8 cellular contexts compared by ENCODE assay signal in the genomic region with DNA sequence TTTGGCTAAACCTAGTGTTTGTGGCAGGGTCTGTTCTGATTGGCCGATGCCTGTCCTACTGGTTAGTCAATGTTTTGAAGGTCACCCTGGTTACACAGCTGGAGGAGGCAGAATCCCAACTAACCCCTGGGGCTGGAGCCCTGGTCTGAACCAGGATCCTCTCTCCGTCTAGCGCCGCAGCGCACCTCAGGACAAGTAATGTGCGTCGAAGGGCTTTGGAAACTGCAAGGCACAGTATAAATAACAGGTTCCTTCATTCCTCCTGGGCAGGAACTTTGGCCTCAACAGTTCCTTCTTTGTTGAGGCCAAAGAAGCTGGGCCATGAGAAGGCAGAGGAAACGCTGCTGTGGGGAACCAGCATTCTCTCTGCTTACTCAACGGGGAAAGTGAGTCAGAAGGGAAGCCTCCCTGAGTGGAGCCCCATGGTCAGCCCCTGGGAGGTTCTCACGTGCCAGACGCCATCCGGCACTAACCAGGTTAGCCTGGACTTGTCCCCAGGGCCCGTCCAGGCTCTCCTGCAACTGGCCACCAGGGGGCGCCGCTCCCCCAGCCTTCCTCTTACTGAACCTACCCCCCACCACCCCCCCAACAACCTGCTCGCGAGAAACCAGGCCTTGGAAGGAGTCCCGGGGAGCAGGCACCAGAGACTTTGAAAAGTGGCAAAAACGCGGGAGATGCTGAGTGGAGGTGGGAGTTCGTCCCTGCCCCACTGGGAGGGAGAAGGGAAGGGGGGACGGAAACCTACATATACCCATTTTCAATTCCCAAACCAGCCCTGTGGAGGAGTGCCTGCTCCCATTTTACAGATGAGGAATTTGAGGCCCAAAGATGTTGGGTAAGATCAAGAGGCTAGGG. TPM values are rescaled to one million over a fixed set of nuclear protein-coding genes. Genes with fewer than 3 reads are reported as not detected.
DNase-seq lines count a peak whose midpoint lies in the region; ATAC-seq, FAIRE-seq and TF ChIP-seq lines count a peak whose summit lies in the region.

No MANE protein-coding gene starts in this region.

- peak overlapping the region; percentile 56 for H2BK120ac ChIP-seq in H1 (replicated peaks; ENCODE audit: low read depth, low read length)

- H3K14ac ChIP-seq in H1 (ENCODE audit: insufficient read length) = peak overlapping the region; percentile 6

- H3K4me1 Mint-ChIP-seq in CD4-positive, CD25-positive, alpha-beta regulatory T cell = peaks cover 0 to 37% (median 12%) of the 10 kb centered on the region in 4 donors
- H3K4me1 Mint-ChIP-seq in activated CD8-positive, alpha-beta memory T cell treated with anti-CD3 and anti-CD28 coated beads, Interleukin-2, amount 10 ng/mL, durations not matched to agents 7 days and 5 days = peaks cover 32% of the 10 kb centered on the region

- peak overlapping the region; percentile 61 for H4K5ac ChIP-seq in H1 (ENCODE audit: insufficient read length, low read depth, low read length)

- no peaks in the 10 kb centered on the region for H3K79me2 ChIP-seq in H1 (ENCODE audit: control insufficient read depth in 1 of 2, insufficient read depth in 2 of 2, low read length in 2 of 2)

- no peak overlapping the region for H2AFZ ChIP-seq in H1 (ENCODE audit: low read length)

- H3K27ac ChIP-seq in CD4-positive, CD25-positive, alpha-beta regulatory T cell (ENCODE audit: insufficient read depth, low read length, poor library complexity, severe bottlenecking) = no peak overlapping the region
- H3K27ac ChIP-seq in H1 (ENCODE audit: low read depth, low read length) = peak overlapping the region; percentile 89

- no peaks in the 10 kb centered on the region for H3K9me3 ChIP-seq in CD4-positive, CD25-positive, alpha-beta regulatory T cell (ENCODE audit: control insufficient read depth in 2 of 2, low read length in 2 of 2)
- no peaks in the 10 kb centered on the region for H3K9me3 ChIP-seq in H1 (ENCODE audit: insufficient read depth in 2 of 2, low read depth in 1 of 2, low read length in 1 of 2)

- H3K36me3 ChIP-seq in CD4-positive, CD25-positive, alpha-beta regulatory T cell (ENCODE audit: control insufficient read depth, insufficient read depth, low read length) = no peaks in the 10 kb centered on the region
- no peaks in the 10 kb centered on the region for H3K36me3 ChIP-seq in H1 (ENCODE audit: control insufficient read depth in 2 of 4, insufficient read depth in 4 of 4, low read length in 3 of 4)

- no peak for FAIRE-seq in H1 (lab: Jason Lieb, UNC)

- 0 out of 3 replicates have a peak, but pooled peaks of 1 of the 2 experiments have one; percentile 77 for TF ChIP-seq EP300 in H1 (IDR thresholded peaks at IDR 0.05; ENCODE audit: borderline replicate concordance in 1 of 2, low read depth in 2 of 2, low read length in 2 of 2)

- peak overlapping the region; percentile 89 to 96; a peak in 3 of 4 replicates for H3K4me2 ChIP-seq in H1 (ENCODE audit: insufficient read depth in 1 of 2, low read depth in 2 of 2, low read length in 2 of 2)

- no peaks in the 10 kb centered on the region for H3K36me3 Mint-ChIP-seq in CD4-positive, CD25-positive, alpha-beta regulatory T cell
- no peaks in the 10 kb centered on the region for H3K36me3 Mint-ChIP-seq in activated CD8-positive, alpha-beta memory T cell treated with anti-CD3 and anti-CD28 coated beads, Interleukin-2, amount 10 ng/mL, durations not matched to agents 7 days and 5 days

- POLR2A ChIA-PET in H1 (lab: Charles Lee; ENCODE audit: partially characterized antibody) = interaction anchor here (0.8 to 16.4 kb wide), 21 partner anchors 8 to 202 kb away, joined by 3 to 223 read pairs (median 15); a partner anchor contains a TSS

- peak overlapping the region; percentile 66 for H3K18ac ChIP-seq in H1 (ENCODE audit: extremely low read depth, low read length)

- H2AK5ac ChIP-seq in H1 (ENCODE audit: low read depth, low read length) = peak overlapping the region; percentile 54; the same call in 1 of the 2 replicates

- H3K27me3 Mint-ChIP-seq in CD4-positive, CD25-positive, alpha-beta regulatory T cell = no peaks in the 10 kb centered on the region
- H3K27me3 Mint-ChIP-seq in activated CD8-positive, alpha-beta memory T cell treated with anti-CD3 and anti-CD28 coated beads, Interleukin-2, amount 10 ng/mL, durations not matched to agents 7 days and 5 days = no peaks in the 10 kb centered on the region

- peak overlapping the region; percentile 84 to 88 (median 87) for H3K4me3 Mint-ChIP-seq in CD4-positive, CD25-positive, alpha-beta regulatory T cell
- H3K4me3 Mint-ChIP-seq in activated CD8-positive, alpha-beta memory T cell treated with anti-CD3 and anti-CD28 coated beads, Interleukin-2, amount 10 ng/mL, durations not matched to agents 7 days and 5 days = peak overlapping the region; percentile 50

- H2BK15ac ChIP-seq in H1 (ENCODE audit: low read length) = no peak overlapping the region

- 0 out of 2 replicates have a peak overlapping the region, but pooled peaks have one; percentile 80 for H2BK20ac ChIP-seq in H1 (ENCODE audit: low read length)

- peak; percentile 77 to 93 (median 81) for DNase-seq in CD4-positive, CD25-positive, alpha-beta regulatory T cell
- DNase-seq in HK-2 (ENCODE audit: unreplicated experiment) (peak; percentile 97), NOMO-1 (lab: John Stamatoyannopoulos, UW; ENCODE audit: unreplicated experiment in 2 of 2) (peak; percentile 88 to 92), H1 (ENCODE audit: low read depth in 1 of 2, low spot score in 2 of 2) (peak in 1 of 2 experiments; percentile 95), midbrain (lab: John Stamatoyannopoulos, UW) (peak; percentile 91)
- peak; percentile 97 for DNase-seq in activated CD8-positive, alpha-beta memory T cell treated with anti-CD3 and anti-CD28 coated beads, Interleukin-2, amount 10 ng/mL, durations not matched to agents 7 days and 5 days
- peak; percentile 92 to 95 for DNase-seq in stimulated activated CD8-positive, alpha-beta memory T cell treated with anti-CD3 and anti-CD28 coated beads, Interleukin-15, amount 100 ng/mL, for 48 hours (ENCODE audit: low read depth in 2 of 2)

- no peaks in the 10 kb centered on the region for H3K9me3 Mint-ChIP-seq in CD4-positive, CD25-positive, alpha-beta regulatory T cell
- no peaks in the 10 kb centered on the region for H3K9me3 Mint-ChIP-seq in activated CD8-positive, alpha-beta memory T cell treated with anti-CD3 and anti-CD28 coated beads, Interleukin-2, amount 10 ng/mL, durations not matched to agents 7 days and 5 days (ENCODE audit: low read depth)

- peak; percentile 90 to 95 for TF ChIP-seq RAD21 in H1 (IDR thresholded peaks at IDR 0.05 in 1 of 2, conservative IDR thresholded peaks at IDR 0.05 in 1 of 2; ENCODE audit: low read depth in 2 of 2, low read length in 2 of 2)

- no peaks in the 10 kb centered on the region; the same call in 1 of the 2 replicates for H3K79me1 ChIP-seq in H1 (ENCODE audit: low read depth, low read length)

- H4K91ac ChIP-seq in H1 (replicated peaks; ENCODE audit: insufficient read length, low read length) = peak overlapping the region; percentile 99

- peak overlapping the region; percentile 82 for H2BK12ac ChIP-seq in H1 (ENCODE audit: low read depth, low read length)

- H3K4ac ChIP-seq in H1 (replicated peaks; ENCODE audit: insufficient read length, low read depth, low read length) = peak overlapping the region; percentile 61

- peak overlapping the region in 3 of 4 experiments; percentile 42 to 86 (median 82); a peak in 5 of 7 replicates for H3K9ac ChIP-seq in H1 (replicated peaks in 1 of 4; ENCODE audit: extremely low read depth in 1 of 4, low read depth in 3 of 4, low read length in 3 of 4)

- H4K8ac ChIP-seq in H1 (ENCODE audit: extremely low read depth, insufficient read depth, low read length) = peak overlapping the region; percentile 97; the same call in 1 of the 2 replicates

- peak overlapping the region; percentile 99; the same call in 1 of the 2 replicates for H2BK5ac ChIP-seq in H1 (ENCODE audit: low read depth, low read length)

- CTCF ChIA-PET in activated CD8-positive, alpha-beta memory T cell treated with anti-CD3 and anti-CD28 coated beads, Interleukin-2, amount 10 ng/mL, durations not matched to agents 7 days and 5 days (lab: Charles Lee) = interaction anchor here (0.8 to 9.3 kb wide), 34 partner anchors 8 to 831 kb away, joined by 3 to 261 read pairs (median 5); a partner anchor contains a TSS
- CTCF ChIA-PET in H1 (lab: Charles Lee; ENCODE audit: partially characterized antibody) = interaction anchor here (0.6 to 12.6 kb wide), 43 partner anchors 8 to 194 kb away, joined by 3 to 513 read pairs (median 6); a partner anchor contains a TSS

- H3K27ac Mint-ChIP-seq in CD4-positive, CD25-positive, alpha-beta regulatory T cell = peak overlapping the region; percentile 29 to 94 (median 52)
- H3K27ac Mint-ChIP-seq in activated CD8-positive, alpha-beta memory T cell treated with anti-CD3 and anti-CD28 coated beads, Interleukin-2, amount 10 ng/mL, durations not matched to agents 7 days and 5 days = peak overlapping the region; percentile 96

- TF ChIP-seq POLR2A in H1 (IDR thresholded peaks at IDR 0.05; ENCODE audit: control extremely low read depth in 1 of 2, low read depth in 2 of 2, low read length in 2 of 2) = peak in 1 of 2 experiments; percentile 64; a peak in 2 of 3 replicates

- no peak overlapping the region for H3K23ac ChIP-seq in H1 (ENCODE audit: insufficient read length)

- H3K56ac ChIP-seq in H1 (replicated peaks; ENCODE audit: insufficient read length, low read depth, low read length) = no peak overlapping the region

- peak; percentile 74 to 78 for ATAC-seq in CD4-positive, CD25-positive, alpha-beta regulatory T cell (ENCODE audit: low read depth in 2 of 2)
- ATAC-seq in GM19351 (IDR thresholded peaks at IDR 0.05; ENCODE audit: unreplicated experiment) = peak; percentile 41
- ATAC-seq in activated CD8-positive, alpha-beta memory T cell treated with anti-CD3 and anti-CD28 coated beads, Interleukin-2, amount 10 ng/mL, durations not matched to agents 7 days and 5 days = peak; percentile 73

- peak in 2 of 3 experiments; percentile 83 to 87; a peak in 3 of 4 replicates for TF ChIP-seq CTCF in H1 (IDR thresholded peaks at IDR 0.05; ENCODE audit: control extremely low read depth in 1 of 3, insufficient read depth in 1 of 3, low read depth in 1 of 3, low read length in 3 of 3)

- peaks cover 8% of the 10 kb centered on the region for H3K23me2 ChIP-seq in H1 (ENCODE audit: low read depth, low read length)

- H3K4me1 ChIP-seq in CD4-positive, CD25-positive, alpha-beta regulatory T cell (ENCODE audit: control insufficient read depth, insufficient read depth, low read length, poor library complexity, severe bottlenecking) = peaks cover 28% of the 10 kb centered on the region
- H3K4me1 ChIP-seq in H1 (replicated peaks in 1 of 4; ENCODE audit: control insufficient read depth in 3 of 4, insufficient read depth in 4 of 4, low read length in 3 of 4) = peaks cover 6 to 33% (median 32%) of the 10 kb centered on the region in 4 experiments

- H3K27me3 ChIP-seq in CD4-positive, CD25-positive, alpha-beta regulatory T cell (ENCODE audit: control insufficient read depth, insufficient read depth, low read length) = no peaks in the 10 kb centered on the region
- no peaks in the 10 kb centered on the region for H3K27me3 ChIP-seq in H1 (replicated peaks in 1 of 4; ENCODE audit: control insufficient read depth in 3 of 4, extremely low read depth in 1 of 4, insufficient read depth in 3 of 4, low read length in 3 of 4)

- 17% methylated on average over 22 of the region's 22 CpGs; no CpG with 5 or more reads in 1 of the 2 experiments for WGBS in H1 (ENCODE audit: extremely low coverage in 1 of 2, insufficient coverage in 1 of 2, insufficient read length in 1 of 2, insufficient replicate concordance in 2 of 2, low coverage in 1 of 2, low lambda C conversion rate in 2 of 2, missing lambda C conversion rate in 1 of 2), 2 experiments

- H3K4me3 ChIP-seq in CD4-positive, CD25-positive, alpha-beta regulatory T cell (ENCODE audit: low read depth, low read length) = no peak overlapping the region
- peak overlapping the region in 1 of 4 experiments; percentile 68; a peak in 2 of 8 replicates for H3K4me3 ChIP-seq in H1 (ENCODE audit: extremely low read depth in 1 of 4, insufficient read depth in 2 of 4, low read depth in 3 of 4, low read length in 4 of 4)

- H4K20me1 ChIP-seq in H1 (replicated peaks in 1 of 2; ENCODE audit: control insufficient read depth in 1 of 2, insufficient read depth in 2 of 2, low read length in 2 of 2) = no peaks in the 10 kb centered on the region

RNA-seq across cellular contexts. Expression of a gene that starts 19.8 kb away (rescaled TPM):
- not detected for total RNA-seq in CD4-positive, CD25-positive, alpha-beta regulatory T cell
- polyA plus RNA-seq in CD4-positive, CD25-positive, alpha-beta regulatory T cell = not detected
- total RNA-seq in activated CD8-positive, alpha-beta memory T cell treated with anti-CD3 and anti-CD28 coated beads, Interleukin-2, amount 10 ng/mL, durations not matched to agents 7 days and 5 days = not detected
- not detected in 2 replicates for total RNA-seq in H1 (2021; fragmentation: NEBNext Ultra II Directional; extraction: Animal tissue kit (Norgen Biotek cat#: 25700))
- 0.06 TPM in 1 of 2 replicates, not detected in the other for polyA plus RNA-seq in H1 (2011; rRNA removed)
- polyA plus RNA-seq in H1 (2011; cell fraction: cytosol; rRNA removed) = not detected
- polyA plus RNA-seq in H1 (2011; cell fraction: nucleus; rRNA removed) = not detected
- not detected in 4 replicates for polyA plus RNA-seq in H1 (2012, experiment 1 of 2)
- polyA plus RNA-seq in H1 (2012, experiment 2 of 2) = not detected
- not detected for polyA plus RNA-seq in H1 (2013, experiment 1 of 2)
- not detected for polyA plus RNA-seq in H1 (2013, experiment 2 of 2)
- polyA minus RNA-seq in H1 (2011; rRNA and poly(A)+ RNA removed) = not detected in 2 replicates
- not detected for polyA minus RNA-seq in H1 (2011; cell fraction: cytosol; rRNA and poly(A)+ RNA removed)
- polyA minus RNA-seq in H1 (2011; cell fraction: nucleus; rRNA and poly(A)+ RNA removed) = not detected
